9 cellular contexts compared by ENCODE assay signal in the genomic region with DNA sequence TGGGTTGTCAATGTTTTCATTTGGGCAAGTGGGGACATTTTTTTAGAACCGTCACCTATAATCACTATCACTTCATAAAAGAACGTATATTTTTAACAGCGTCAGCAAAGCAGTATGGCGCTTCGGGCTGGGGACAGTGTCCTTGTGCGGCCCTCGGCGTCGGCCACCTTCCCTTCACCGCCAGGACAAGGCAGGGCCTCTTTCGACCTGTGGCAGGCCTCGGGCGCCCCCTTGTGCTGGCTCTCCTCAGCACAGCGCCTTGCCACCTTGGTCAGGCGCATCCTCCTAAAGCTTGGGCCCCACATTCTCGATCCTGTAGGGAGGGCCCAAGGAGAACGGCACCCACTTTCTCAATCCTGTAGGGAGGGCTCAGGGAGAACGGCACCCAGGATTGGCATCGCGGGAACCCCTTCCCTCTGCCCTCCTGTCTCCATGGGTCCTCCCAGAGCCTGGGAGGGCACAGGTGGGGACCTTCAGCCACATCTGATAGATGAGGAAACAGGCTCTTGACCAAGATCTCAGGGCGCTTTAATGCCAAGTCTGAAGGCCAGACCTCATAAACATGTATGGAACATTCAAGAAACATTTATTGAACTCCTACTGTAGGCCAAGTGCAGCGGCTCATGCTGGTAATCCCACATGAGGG. TPM values are rescaled to one million over a fixed set of nuclear protein-coding genes. Genes with fewer than 3 reads are reported as not detected.
A peak's percentile ranks its signal among the peaks of the same experiment; 100 is the strongest.
DNase-seq lines count a peak whose midpoint lies in the region; ATAC-seq and TF ChIP-seq lines count a peak whose summit lies in the region.
"Had no signal": no experiment of that assay in that cellular context is flagged by ENCODE, and none has a peak within 500 bp of the region (broad histone marks: within the 10 kb centered on the region; RNA-seq: fewer than 3 reads in every experiment).

No MANE protein-coding gene starts in this region.

- H3K27me3 Mint-ChIP-seq in activated CD4-positive, alpha-beta T cell treated with anti-CD3 and anti-CD28 coated beads for 36 hours = peaks cover 9% of the 10 kb centered on the region
- H3K27me3 Mint-ChIP-seq: central memory CD8-positive, alpha-beta T cell had no signal

- no peaks in the 10 kb centered on the region for H3K9me3 Mint-ChIP-seq in activated CD4-positive, alpha-beta T cell treated with anti-CD3 and anti-CD28 coated beads for 36 hours (ENCODE audit: low read depth)
- no peaks in the 10 kb centered on the region for H3K9me3 Mint-ChIP-seq in stimulated activated effector memory CD8-positive, alpha-beta T cell treated with anti-CD3 and anti-CD28 coated beads, Interleukin-12 subunit alpha, Interleukin-12 subunit beta, amount 100 ng/mL, for 72 hours
- H3K9me3 Mint-ChIP-seq: central memory CD8-positive, alpha-beta T cell had no signal

- no peak overlapping the region for H3K27ac Mint-ChIP-seq in activated CD4-positive, alpha-beta T cell treated with anti-CD3 and anti-CD28 coated beads for 36 hours
- H3K27ac Mint-ChIP-seq in stimulated activated effector memory CD8-positive, alpha-beta T cell treated with anti-CD3 and anti-CD28 coated beads, Interleukin-12 subunit alpha, Interleukin-12 subunit beta, amount 100 ng/mL, for 72 hours = no peak overlapping the region

- no peaks in the 10 kb centered on the region for H3K36me3 Mint-ChIP-seq in activated CD4-positive, alpha-beta T cell treated with anti-CD3 and anti-CD28 coated beads for 36 hours (ENCODE audit: low read depth)
- no peaks in the 10 kb centered on the region for H3K36me3 Mint-ChIP-seq in stimulated activated effector memory CD8-positive, alpha-beta T cell treated with anti-CD3 and anti-CD28 coated beads, Interleukin-12 subunit alpha, Interleukin-12 subunit beta, amount 100 ng/mL, for 72 hours

- no peaks in the 10 kb centered on the region for H3K4me1 Mint-ChIP-seq in activated CD4-positive, alpha-beta T cell treated with anti-CD3 and anti-CD28 coated beads for 36 hours
- peaks cover 14% of the 10 kb centered on the region for H3K4me1 Mint-ChIP-seq in stimulated activated effector memory CD8-positive, alpha-beta T cell treated with anti-CD3 and anti-CD28 coated beads, Interleukin-12 subunit alpha, Interleukin-12 subunit beta, amount 100 ng/mL, for 72 hours
- H3K4me1 Mint-ChIP-seq: central memory CD8-positive, alpha-beta T cell had no signal

- intact Hi-C loops in activated CD4-positive, alpha-beta T cell treated with anti-CD3 and anti-CD28 coated beads for 36 hours (cut with DNase I, micrococcal nuclease) = loop anchor here (1.0 to 10.0 kb wide), 5 partner anchors 241 to 507 kb away; no protein-coding TSS in a partner anchor
- intact Hi-C loops in lower lobe of right lung (cut with DNase I) = loop anchor here (5.0 kb wide), 1 partner anchor 274 kb away; no protein-coding TSS in a partner anchor

- no peaks in the 10 kb centered on the region for H3K36me3 ChIP-seq in lower lobe of right lung

- H3K4me1 ChIP-seq in lower lobe of right lung = peaks cover 6% of the 10 kb centered on the region

- peak; percentile 89 for ATAC-seq in activated CD4-positive, alpha-beta T cell treated with anti-CD3 and anti-CD28 coated beads for 36 hours
- ATAC-seq in lower lobe of right lung = peak; percentile 88 to 89
- peak; percentile 80 for ATAC-seq in stimulated activated effector memory CD8-positive, alpha-beta T cell treated with anti-CD3 and anti-CD28 coated beads, Interleukin-12 subunit alpha, Interleukin-12 subunit beta, amount 100 ng/mL, for 72 hours

- TF ChIP-seq CTCF in coronary artery (IDR thresholded peaks at IDR 0.05) = peak; percentile 86
- TF ChIP-seq CTCF in lower lobe of right lung (IDR thresholded peaks at IDR 0.05) = peak; percentile 88

- H3K4me3 ChIP-seq in coronary artery (no peak overlapping the region), lower lobe of right lung (no peak overlapping the region)

- H3K27ac ChIP-seq in coronary artery (no peak overlapping the region), lower lobe of right lung (no peak overlapping the region)

- CTCF ChIA-PET in activated CD4-positive, alpha-beta T cell treated with anti-CD3 and anti-CD28 coated beads for 36 hours (lab: Charles Lee) = interaction anchor here (0.5 to 0.7 kb wide), 5 partner anchors 16 to 863 kb away, joined by 3 to 5 read pairs (median 3); no protein-coding TSS in a partner anchor

- DNase-seq in NCI-H2081 (lab: John Stamatoyannopoulos, UW) (peak; percentile 20 to 26), NCI-H2081 treated with DMSO at 0.1 percent for 48 hours (lab: John Stamatoyannopoulos, UW) (no peak), NCI-H1694 (lab: John Stamatoyannopoulos, UW) (peak; percentile 24), coronary artery (ENCODE audit: low spot score) (peak; percentile 79), lower lobe of right lung (peak; percentile 85), NCI-H2171 (lab: John Stamatoyannopoulos, UW) (no peak)
- peak; percentile 84 for DNase-seq in activated CD4-positive, alpha-beta T cell treated with anti-CD3 and anti-CD28 coated beads for 36 hours
- peak; percentile 57 to 80 for DNase-seq in stimulated activated effector memory CD8-positive, alpha-beta T cell treated with anti-CD3 and anti-CD28 coated beads, Interleukin-12 subunit alpha, Interleukin-12 subunit beta, amount 100 ng/mL, for 72 hours (ENCODE audit: low spot score in 2 of 2)

- no peak overlapping the region for H3K4me3 Mint-ChIP-seq in activated CD4-positive, alpha-beta T cell treated with anti-CD3 and anti-CD28 coated beads for 36 hours
- H3K4me3 Mint-ChIP-seq in stimulated activated effector memory CD8-positive, alpha-beta T cell treated with anti-CD3 and anti-CD28 coated beads, Interleukin-12 subunit alpha, Interleukin-12 subunit beta, amount 100 ng/mL, for 72 hours = no peak overlapping the region
- H3K4me3 Mint-ChIP-seq: central memory CD8-positive, alpha-beta T cell had no signal

- H3K9me3 ChIP-seq in lower lobe of right lung = no peaks in the 10 kb centered on the region

- H3K27me3 ChIP-seq in lower lobe of right lung (ENCODE audit: low read depth) = peaks cover 8% of the 10 kb centered on the region

- POLR2A ChIA-PET in activated CD4-positive, alpha-beta T cell treated with anti-CD3 and anti-CD28 coated beads for 36 hours (lab: Charles Lee) = no interaction called here

RNA-seq across cellular contexts. Expression of a gene that starts 11.5 kb away (rescaled TPM):
- 10 to 100 TPM; 23.5 to 32.4 TPM for total RNA-seq in activated CD4-positive, alpha-beta T cell treated with anti-CD3 and anti-CD28 coated beads for 36 hours
- 23.0 TPM for total RNA-seq in lower lobe of right lung

Comparison
In these comparisons a context has a peak if more than half of its experiments do, and no peak if none do; other contexts are left out.
1. DNase-seq: peak in NCI-H2081 (2 of 2), NCI-H1694 (single experiment), activated CD4-positive, alpha-beta T cell treated with anti-CD3 and anti-CD28 coated beads for 36 hours (single experiment), coronary artery (single experiment), lower lobe of right lung (single experiment) and stimulated activated effector memory CD8-positive, alpha-beta T cell treated with anti-CD3 and anti-CD28 coated beads, Interleukin-12 subunit alpha, Interleukin-12 subunit beta, amount 100 ng/mL, for 72 hours (2 of 2); none in NCI-H2081 treated with DMSO at 0.1 percent for 48 hours (single experiment) and NCI-H2171 (single experiment).
2. Peak in every context shown above with its lines, with median percentiles within 50 percentile points of each other: ATAC-seq.